6 cellular contexts compared by ENCODE assay signal in genomic region chr2:22340711-22341110, GRCh38.
"Had no signal": no experiment of that assay in that cellular context is flagged by ENCODE, and none has a peak within 500 bp of the region (broad histone marks: within the 10 kb centered on the region; RNA-seq: fewer than 3 reads in every experiment).

No MANE protein-coding gene starts in this region.

- DNase-seq: H9, HCEC 1CT, KBM-7 had no signal

- H3K4me1 Mint-ChIP-seq: GM23338 had no signal

- H3K36me3 Mint-ChIP-seq: IgD-negative memory B cell had no signal

- H3K27ac Mint-ChIP-seq: GM23338, H9, IgD-negative memory B cell had no signal

- H3K4me3 Mint-ChIP-seq: GM23338, H9, IgD-negative memory B cell had no signal

- H3K27me3 Mint-ChIP-seq: IgD-negative memory B cell had no signal

- ATAC-seq: GM23338, HepG2 had no signal

- H3K9me3 Mint-ChIP-seq: GM23338, H9 had no signal
